In genomic region chr22:30785527-30785926, GRCh38 we compare ENCODE assay signal across 27 cellular contexts.
"Had no signal": no experiment of that assay in that cellular context is flagged by ENCODE, and none has a peak within 500 bp of the region (broad histone marks: within the 10 kb centered on the region; RNA-seq: fewer than 3 reads in every experiment).

No MANE protein-coding gene starts in this region.

- DNase-seq: activated CD4-positive, alpha-beta memory T cell treated with anti-CD3 and anti-CD28 coated beads, Interleukin-2, amount 10 ng/mL, durations not matched to agents 7 days and 5 days; activated CD4-positive, alpha-beta T cell treated with anti-CD3 and anti-CD28 coated beads for 1 hour; activated CD4-positive, alpha-beta T cell treated with anti-CD3 and anti-CD28 coated beads for 4 hours; activated CD4-positive, alpha-beta T cell treated with anti-CD3 and anti-CD28 coated beads, Interleukin-2, amount 10 ng/mL, durations not matched to agents 7 days and 5 days; activated CD4-positive, alpha-beta T cell treated with anti-CD3 and anti-CD28 coated beads, Interleukin-2, amount 50 U/mL, for 4 hours; activated CD8-positive, alpha-beta memory T cell treated with anti-CD3 and anti-CD28 coated beads, Interleukin-2, amount 50 U/mL, for 48 hours; activated gamma-delta T cell; activated naive CD4-positive, alpha-beta T cell; activated naive CD4-positive, alpha-beta T cell treated with anti-CD3 and anti-CD28 coated beads, Interleukin-2, amount 50 U/mL, for 16 hours; activated T-cell treated with anti-CD3 and anti-CD28 coated beads for 4 hours; activated T-cell treated with anti-CD3 and anti-CD28 coated beads, Interleukin-2, amount 50 U/mL, for 24 hours; activated T-cell treated with anti-CD3 and anti-CD28 coated beads, Interleukin-2, amount 50 U/mL, for 72 hours; amniotic stem cell; anterior cingulate cortex; body of pancreas; caudate nucleus; cortex of kidney; dermis blood vessel endothelial cell; effector CD4-positive, alpha-beta T cell; effector memory CD8-positive, alpha-beta T cell; esophagus squamous epithelium; foreskin melanocyte; heart right ventricle; T-helper 2 cell had no signal

- H3K9me3 ChIP-seq: body of pancreas, esophagus squamous epithelium, gastroesophageal sphincter, heart right ventricle had no signal

- H3K36me3 ChIP-seq: esophagus squamous epithelium, gastroesophageal sphincter, heart right ventricle had no signal

- H3K4me3 ChIP-seq: body of pancreas, esophagus squamous epithelium, gastroesophageal sphincter, heart right ventricle had no signal

- ATAC-seq: activated T-cell treated with anti-CD3 and anti-CD28 coated beads, Interleukin-2, amount 50 U/mL, for 72 hours; body of pancreas; effector memory CD8-positive, alpha-beta T cell; gastroesophageal sphincter; heart right ventricle; WTC11 had no signal

- H3K27ac ChIP-seq: body of pancreas, epithelial cell of prostate, esophagus squamous epithelium, gastroesophageal sphincter, heart right ventricle had no signal

- H3K4me1 ChIP-seq: body of pancreas, esophagus squamous epithelium, gastroesophageal sphincter, heart right ventricle had no signal

- H3K27me3 ChIP-seq: body of pancreas, esophagus squamous epithelium, gastroesophageal sphincter, heart right ventricle had no signal
